35 cellular contexts compared by ENCODE assay signal in the genomic region with DNA sequence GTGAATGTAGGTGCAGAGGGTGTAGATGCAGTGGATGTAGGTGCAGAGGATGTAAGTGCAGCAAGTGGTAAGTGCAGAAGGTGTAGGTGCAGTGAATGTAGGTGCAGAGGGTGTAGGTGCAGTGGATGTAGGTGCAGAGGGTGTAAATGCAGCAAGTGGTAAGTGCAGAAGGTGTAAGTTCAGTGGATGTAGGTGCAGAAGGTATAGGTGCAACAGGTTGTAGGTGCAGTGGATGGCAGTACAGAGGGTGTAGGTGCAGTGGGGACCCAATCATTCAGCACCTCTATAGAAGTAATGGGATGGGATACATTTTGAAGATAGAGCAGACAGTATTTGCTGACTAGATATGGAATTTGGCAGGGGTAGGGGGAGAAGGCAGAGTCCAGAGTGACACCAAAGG.
"Had no signal": no experiment of that assay in that cellular context is flagged by ENCODE, and none has a peak within 500 bp of the region (broad histone marks: within the 10 kb centered on the region; RNA-seq: fewer than 3 reads in every experiment).

No MANE protein-coding gene starts in this region.

- H3K27me3 ChIP-seq: adrenal gland, body of pancreas, brain microvascular endothelial cell, breast epithelium had no signal

- H3K27ac ChIP-seq: adrenal gland, body of pancreas, brain microvascular endothelial cell, breast epithelium, WERI-Rb-1 had no signal

- H3K4me3 ChIP-seq: adrenal gland, body of pancreas, breast epithelium had no signal

- H3K36me3 ChIP-seq: adrenal gland, brain microvascular endothelial cell, breast epithelium, WERI-Rb-1 had no signal

- H3K9me3 ChIP-seq: adrenal gland, body of pancreas, breast epithelium had no signal

- DNase-seq: activated CD4-positive, alpha-beta memory T cell treated with anti-CD3 and anti-CD28 coated beads for 36 hours; activated CD4-positive, alpha-beta T cell treated with anti-CD3 and anti-CD28 coated beads for 1 hour; activated CD4-positive, alpha-beta T cell treated with anti-CD3 and anti-CD28 coated beads for 36 hours; activated CD4-positive, alpha-beta T cell treated with anti-CD3 and anti-CD28 coated beads, Interleukin-2, amount 10 ng/mL, durations not matched to agents 24 days and 14 days; activated CD4-positive, alpha-beta T cell treated with anti-CD3 and anti-CD28 coated beads, Interleukin-2, amount 50 U/mL, for 1 hour; activated CD4-positive, alpha-beta T cell treated with anti-CD3 and anti-CD28 coated beads, Interleukin-2, amount 50 U/mL, for 4 hours; activated CD4-positive, CD25-positive, alpha-beta regulatory T cell; activated CD8-positive, alpha-beta memory T cell treated with anti-CD3 and anti-CD28 coated beads, Interleukin-2, amount 50 U/mL, for 4 hours; activated CD8-positive, alpha-beta T cell treated with anti-CD3 and anti-CD28 coated beads for 36 hours; activated effector memory CD4-positive, alpha-beta T cell treated with anti-CD3 and anti-CD28 coated beads, Interleukin-2, amount 50 U/mL, for 16 hours; activated gamma-delta T cell treated with Interleukin-2 at 50 U/mL for 16 hours; activated naive CD4-positive, alpha-beta T cell; activated naive CD4-positive, alpha-beta T cell treated with anti-CD3 and anti-CD28 coated beads for 36 hours; activated naive CD4-positive, alpha-beta T cell treated with anti-CD3 and anti-CD28 coated beads, Interleukin-2, amount 50 U/mL, for 16 hours; activated naive CD8-positive, alpha-beta T cell treated with anti-CD3 and anti-CD28 coated beads for 36 hours; activated T-cell treated with anti-CD3 and anti-CD28 coated beads for 4 hours; activated T-cell treated with anti-CD3 and anti-CD28 coated beads, Interleukin-2, amount 50 U/mL, for 1 hour; activated T-cell treated with anti-CD3 and anti-CD28 coated beads, Interleukin-2, amount 50 U/mL, for 4 hours; activated T-cell treated with anti-CD3 and anti-CD28 coated beads, Interleukin-2, amount 50 U/mL, for 72 hours; adrenal gland; amniotic stem cell; aorta; body of pancreas; brain microvascular endothelial cell; central memory CD4-positive, alpha-beta T cell; T-helper 1 cell; T-helper 2 cell; T-helper 9 cell; WERI-Rb-1 had no signal

- ATAC-seq: activated CD4-positive, alpha-beta T cell treated with anti-CD3 and anti-CD28 coated beads for 36 hours; activated CD4-positive, CD25-positive, alpha-beta regulatory T cell treated with anti-CD3 and anti-CD28 coated beads, Interleukin-2, amount 50 U/mL, for 24 hours; activated CD8-positive, alpha-beta T cell treated with anti-CD3 and anti-CD28 coated beads for 36 hours; activated naive CD4-positive, alpha-beta T cell treated with anti-CD3 and anti-CD28 coated beads, Interleukin-2, amount 50 U/mL, for 72 hours; activated T-cell treated with anti-CD3 and anti-CD28 coated beads, Interleukin-2, amount 50 U/mL, for 4 hours; activated T-cell treated with anti-CD3 and anti-CD28 coated beads, Interleukin-2, amount 50 U/mL, for 72 hours; activated T-helper 17 cell treated with anti-CD3 and anti-CD28 coated beads, Interleukin-2, amount 50 U/mL, for 72 hours; body of pancreas; WTC11 had no signal

- FAIRE-seq: astrocyte had no signal

- H3K4me1 ChIP-seq: body of pancreas, breast epithelium had no signal
